In genomic region chr11:63915961-63916836, GRCh38 we compare ENCODE assay signal across 8 cellular contexts. TPM values are rescaled to one million over a fixed set of nuclear protein-coding genes. Genes with fewer than 3 reads are reported as not detected.
DNase-seq lines count a peak whose midpoint lies in the region; ATAC-seq and TF ChIP-seq lines count a peak whose summit lies in the region.

No MANE protein-coding gene starts in this region.

- in situ Hi-C loops in GM13976 (cut with MboI; ENCODE audit: low sequenced_read_pairs, unreplicated experiment) = no loop called here
- in situ Hi-C loops in G401 (cut with HindIII; ENCODE audit: low sequenced_read_pairs) = no loop called here

- peaks cover 28% of the 10 kb centered on the region for H3K4me1 ChIP-seq in adipocyte (ENCODE audit: control insufficient read depth, insufficient read depth, low read length)
- peaks cover 51% of the 10 kb centered on the region for H3K4me1 ChIP-seq in hepatocyte (ENCODE audit: insufficient read depth)
- peaks cover 46% of the 10 kb centered on the region for H3K4me1 ChIP-seq in smooth muscle cell (ENCODE audit: low read depth)

- CTCF ChIA-PET in AG04450 (lab: Charles Lee) = interaction anchor here (0.6 to 3.0 kb wide), 3 partner anchors 14 to 29 kb away, joined by 3 to 13 read pairs (median 11); no protein-coding TSS in a partner anchor

- H2AFZ ChIP-seq in hepatocyte (peak overlapping the region; percentile 26), smooth muscle cell (ENCODE audit: low read depth) (no peak overlapping the region)

- H4K20me1 ChIP-seq in hepatocyte (ENCODE audit: insufficient read depth, poor library complexity, severe bottlenecking) (no peaks in the 10 kb centered on the region), smooth muscle cell (ENCODE audit: low read depth) (peaks cover 16% of the 10 kb centered on the region)

- H3K9me2 ChIP-seq in hepatocyte (replicated peaks; ENCODE audit: insufficient read depth) = no peaks in the 10 kb centered on the region

- H3K27ac ChIP-seq in AG04450 (ENCODE audit: low read depth, low read length) (no peak overlapping the region), hepatocyte (no peak overlapping the region), smooth muscle cell (ENCODE audit: low read depth) (no peak overlapping the region)

- DNase-seq in AG04450 (ENCODE audit: low read depth, low spot score) = no peak
- DNase-seq in GM13976 (ENCODE audit: low spot score) = peak; percentile 74
- peak; percentile 33 for DNase-seq in NCI-H526 treated with DMSO at 0.1 percent for 48 hours (lab: John Stamatoyannopoulos, UW)
- peak; percentile 42 for DNase-seq in adipocyte (ENCODE audit: low read depth)
- peak; percentile 70 for DNase-seq in hepatocyte (ENCODE audit: low spot score)
- peak; percentile 18 for DNase-seq in smooth muscle cell (lab: John Stamatoyannopoulos, UW; ENCODE audit: unreplicated experiment)
- no peak for DNase-seq in G401 (ENCODE audit: low spot score)

- H3K4me2 ChIP-seq in hepatocyte = peak overlapping the region; percentile 99
- H3K4me2 ChIP-seq in smooth muscle cell = peak overlapping the region; percentile 99

- ATAC-seq in GM21381 (IDR thresholded peaks at IDR 0.05; ENCODE audit: unreplicated experiment) = no peak

- H3F3A ChIP-seq in smooth muscle cell (ENCODE audit: low read depth) = peaks cover 8% of the 10 kb centered on the region

- TF ChIP-seq CTCF in AG04450 (IDR thresholded peaks at IDR 0.05; ENCODE audit: low read depth, low read length) (peak; percentile 54), GM13976 (IDR thresholded peaks at IDR 0.05; ENCODE audit: borderline replicate concordance, control extremely low read depth, extremely low read depth, insufficient read depth, missing control alignments) (peak; percentile 49), hepatocyte (IDR thresholded peaks at IDR 0.05; ENCODE audit: poor library complexity) (peak; percentile 60), smooth muscle cell (IDR thresholded peaks at IDR 0.05; ENCODE audit: borderline replicate concordance, insufficient read depth, poor library complexity, severe bottlenecking) (peak; percentile 50)

- H3K36me3 ChIP-seq in adipocyte (ENCODE audit: control insufficient read depth, insufficient read depth, low read length, severe bottlenecking) (no peaks in the 10 kb centered on the region), hepatocyte (replicated peaks; ENCODE audit: insufficient read depth, low read depth) (no peaks in the 10 kb centered on the region), smooth muscle cell (ENCODE audit: low read depth) (no peaks in the 10 kb centered on the region)

- H3K27me3 ChIP-seq in AG04450 (ENCODE audit: control insufficient read depth, insufficient read depth, low read length) = no peaks in the 10 kb centered on the region
- no peaks in the 10 kb centered on the region for H3K27me3 ChIP-seq in adipocyte (replicated peaks; ENCODE audit: control insufficient read depth, insufficient read depth, low read length)
- H3K27me3 ChIP-seq in hepatocyte = no peaks in the 10 kb centered on the region
- no peaks in the 10 kb centered on the region for H3K27me3 ChIP-seq in smooth muscle cell (ENCODE audit: low read depth)

- POLR2A ChIA-PET in AG04450 (lab: Yijun Ruan, JAX) = interaction anchor here (0.7 kb wide), 1 partner anchor 147 kb away, joined by 3 read pairs; no protein-coding TSS in a partner anchor

- WGBS in hepatocyte (ENCODE audit: low lambda C conversion rate, missing lambda C conversion rate) = 2% methylated on average over 33 of the region's 56 CpGs
- under 1% methylated on average over 49 of the region's 56 CpGs for WGBS in smooth muscle cell (ENCODE audit: low lambda C conversion rate)

- peak overlapping the region; percentile 68 for H3K9ac ChIP-seq in adipocyte (ENCODE audit: low read length)
- H3K9ac ChIP-seq in smooth muscle cell (ENCODE audit: low read depth) = no peak overlapping the region

- H3K79me2 ChIP-seq in hepatocyte (peaks cover 9% of the 10 kb centered on the region), smooth muscle cell (ENCODE audit: low read depth) (no peaks in the 10 kb centered on the region)

- H3K4me3 ChIP-seq in AG04450 (ENCODE audit: low read depth, low read length) (peak overlapping the region; percentile 63), adipocyte (ENCODE audit: low read length) (peak overlapping the region; percentile 76), hepatocyte (peak overlapping the region; percentile 70), smooth muscle cell (peak overlapping the region; percentile 67)

- H3K9me3 ChIP-seq in AG04450 (ENCODE audit: control insufficient read depth, insufficient read depth, low read length) (peaks cover 2% of the 10 kb centered on the region), adipocyte (ENCODE audit: control insufficient read depth, low read length) (no peaks in the 10 kb centered on the region), hepatocyte (ENCODE audit: low read depth) (no peaks in the 10 kb centered on the region), smooth muscle cell (replicated peaks; ENCODE audit: low read depth) (no peaks in the 10 kb centered on the region)

RNA-seq across cellular contexts. Expression of gene RCOR2, which starts 0.8 kb away (rescaled TPM):
- polyA plus RNA-seq in AG04450 (2011; rRNA removed) (4.4 and 5.2 TPM in 2 replicates), hepatocyte (3.1 and 3.5 TPM in 2 replicates), smooth muscle cell (8.3 and 8.7 TPM in 2 replicates)
- 6.6 TPM in 2 replicates for polyA minus RNA-seq in AG04450 (2011; rRNA and poly(A)+ RNA removed)
- total RNA-seq in hepatocyte (4.3 and 4.4 TPM in 2 replicates), smooth muscle cell (5.5 and 8.5 TPM in 2 replicates)
- total RNA-seq in G401 (2014; rRNA removed; shearing (Covaris generic)) = 53.3 and 54.9 TPM in 2 replicates

RNA-seq across cellular contexts. Expression of gene NAA40, which starts 22.6 kb away (rescaled TPM):
- polyA plus RNA-seq in AG04450 (2011; rRNA removed) (17.4 and 18.0 TPM in 2 replicates), hepatocyte (16.4 and 17.9 TPM in 2 replicates), smooth muscle cell (7.6 and 11.1 TPM in 2 replicates)
- 12.0 and 14.2 TPM in 2 replicates for polyA minus RNA-seq in AG04450 (2011; rRNA and poly(A)+ RNA removed)
- total RNA-seq in hepatocyte (12.2 and 15.3 TPM in 2 replicates), smooth muscle cell (11.3 and 16.5 TPM in 2 replicates)
- total RNA-seq in G401 (2014; rRNA removed; shearing (Covaris generic)) = 44.2 and 50.7 TPM in 2 replicates

RNA-seq across cellular contexts. Expression of gene COX8A, which starts 58.2 kb away (rescaled TPM):
- polyA plus RNA-seq in AG04450 (2011; rRNA removed) = 200 and 346 TPM in 2 replicates
- 158 and 226 TPM in 2 replicates for polyA minus RNA-seq in AG04450 (2011; rRNA and poly(A)+ RNA removed)
- total RNA-seq in hepatocyte = 430 and 436 TPM in 2 replicates
- polyA plus RNA-seq in hepatocyte = 463 TPM in 2 replicates
- 432 and 551 TPM in 2 replicates for total RNA-seq in smooth muscle cell
- polyA plus RNA-seq in smooth muscle cell = 534 and 549 TPM in 2 replicates
- 499 and 536 TPM in 2 replicates for total RNA-seq in G401 (2014; rRNA removed; shearing (Covaris generic))

Comparison
In these comparisons a context has a peak if more than half of its experiments do, and no peak if none do; other contexts are left out.
1. DNase-seq: peak in GM13976 (single experiment), NCI-H526 treated with DMSO at 0.1 percent for 48 hours (single experiment), adipocyte (single experiment), hepatocyte (single experiment) and smooth muscle cell (single experiment); none in AG04450 (single experiment) and G401 (single experiment).
2. Peak in every context shown above with its lines, with median percentiles within 50 percentile points of each other: H3K4me3 ChIP-seq and CTCF ChIP-seq.